Comparison of ENCODE assay signal across 12 cellular contexts in genomic region chr17:77160877-77161530, GRCh38. TPM values are rescaled to one million over a fixed set of nuclear protein-coding genes. Genes with fewer than 3 reads are reported as not detected.
A peak's percentile ranks its signal among the peaks of the same experiment; 100 is the strongest.
DNase-seq lines count a peak whose midpoint lies in the region; ATAC-seq and TF ChIP-seq lines count a peak whose summit lies in the region.
"Had no signal": no experiment of that assay in that cellular context is flagged by ENCODE, and none has a peak within 500 bp of the region (broad histone marks: within the 10 kb centered on the region; RNA-seq: fewer than 3 reads in every experiment).

No MANE protein-coding gene starts in this region.

- H3K9ac ChIP-seq in BLaER1 = no peak overlapping the region
- no peak overlapping the region for H3K9ac ChIP-seq in SK-N-MC (ENCODE audit: insufficient read length)

- H3K9me3 Mint-ChIP-seq in HFFc6 = peaks cover 3% of the 10 kb centered on the region; the same call in 1 of the 2 replicates
- H3K9me3 Mint-ChIP-seq in nephron = no peaks in the 10 kb centered on the region
- H3K9me3 Mint-ChIP-seq: stimulated activated effector memory CD8-positive, alpha-beta T cell treated with anti-CD3 and anti-CD28 coated beads, Interleukin-12 subunit alpha, Interleukin-12 subunit beta, amount 100 ng/mL, for 72 hours had no signal

- no peak for TF ChIP-seq CTCF in HFFc6 (IDR thresholded peaks at IDR 0.05)
- no peak for TF ChIP-seq CTCF in nephron (IDR thresholded peaks at IDR 0.05; ENCODE audit: unreplicated experiment in 3 of 3)

- peaks cover 45% of the 10 kb centered on the region for H3K4me1 ChIP-seq in BLaER1

- DNase-seq in HFFc6 = no peak
- DNase-seq in SK-N-MC (ENCODE audit: low read depth, low spot score) = no peak
- no peak for DNase-seq in HPDE6-E6E7 (ENCODE audit: extremely low spot score)
- DNase-seq in amygdala (lab: John Stamatoyannopoulos, UW) = no peak
- no peak for DNase-seq in NCI-H524 treated with DMSO at 0.1 percent for 48 hours (lab: John Stamatoyannopoulos, UW)
- DNase-seq: activated CD4-positive, alpha-beta T cell treated with anti-CD3 and anti-CD28 coated beads for 4 hours; mucosa of descending colon; NCI-H1105 treated with DMSO at 0.1 percent for 48 hours had no signal

- H3K36me3 ChIP-seq in BLaER1 = peaks cover 32% of the 10 kb centered on the region
- peaks cover 11% of the 10 kb centered on the region for H3K36me3 ChIP-seq in SK-N-MC (ENCODE audit: insufficient read depth, low read length)

- H3K27ac Mint-ChIP-seq in HFFc6 = peak overlapping the region; percentile 49; the same call in 1 of the 2 replicates
- H3K27ac Mint-ChIP-seq in nephron = peak overlapping the region; percentile 83 to 96 (median 87)
- H3K27ac Mint-ChIP-seq: stimulated activated effector memory CD8-positive, alpha-beta T cell treated with anti-CD3 and anti-CD28 coated beads, Interleukin-12 subunit alpha, Interleukin-12 subunit beta, amount 100 ng/mL, for 72 hours had no signal

- peaks cover 7% of the 10 kb centered on the region for H3K9me3 ChIP-seq in BLaER1
- H3K9me3 ChIP-seq in SK-N-MC (ENCODE audit: low read depth, low read length) = no peaks in the 10 kb centered on the region
- H3K9me3 ChIP-seq: mucosa of descending colon had no signal

- H3K4me3 Mint-ChIP-seq in HFFc6 = peak overlapping the region; percentile 19; the same call in 1 of the 2 replicates
- peak overlapping the region in 1 of 3 experiments; percentile 44 for H3K4me3 Mint-ChIP-seq in nephron
- H3K4me3 Mint-ChIP-seq: stimulated activated effector memory CD8-positive, alpha-beta T cell treated with anti-CD3 and anti-CD28 coated beads, Interleukin-12 subunit alpha, Interleukin-12 subunit beta, amount 100 ng/mL, for 72 hours had no signal

- peaks cover 41% of the 10 kb centered on the region for H3K36me3 Mint-ChIP-seq in HFFc6 (ENCODE audit: low read depth)
- peaks cover 21% of the 10 kb centered on the region for H3K36me3 Mint-ChIP-seq in nephron (ENCODE audit: low read depth)

- peaks cover 5% of the 10 kb centered on the region; the same call in 1 of the 2 replicates for H4K20me1 ChIP-seq in BLaER1

- no peaks in the 10 kb centered on the region for H3K27me3 ChIP-seq in BLaER1

- no peaks in the 10 kb centered on the region for H3K27me3 Mint-ChIP-seq in HFFc6 (ENCODE audit: insufficient read depth)
- H3K27me3 Mint-ChIP-seq in nephron (ENCODE audit: low read depth) = no peaks in the 10 kb centered on the region

- H3K4me1 Mint-ChIP-seq in HFFc6 (ENCODE audit: low read depth) (peaks cover 42% of the 10 kb centered on the region), nephron (peaks cover 66% of the 10 kb centered on the region)

- peak overlapping the region; percentile 54; the same call in 1 of the 2 replicates for H3K4me2 ChIP-seq in BLaER1

- H3K27ac ChIP-seq in BLaER1 (no peak overlapping the region), SK-N-MC (peak overlapping the region; percentile 82)

- H3K4me3 ChIP-seq in BLaER1 (no peak overlapping the region), SK-N-MC (no peak overlapping the region)
- H3K4me3 ChIP-seq: mucosa of descending colon had no signal

- no peak for ATAC-seq in HG03039 (IDR thresholded peaks at IDR 0.05; ENCODE audit: unreplicated experiment)
- ATAC-seq: mucosa of descending colon; stimulated activated effector memory CD8-positive, alpha-beta T cell treated with anti-CD3 and anti-CD28 coated beads, Interleukin-12 subunit alpha, Interleukin-12 subunit beta, amount 100 ng/mL, for 72 hours had no signal

RNA-seq across cellular contexts. Expression of gene SEC14L1, which starts 20.2 kb away (rescaled TPM):
- total RNA-seq in HFFc6 (2021; fragmentation: NEBNext Ultra II Directional; extraction: Animal tissue kit (Norgen Biotek cat#: 25700)) = 10 to 100 TPM; 63.0 to 91.4 (median 75.0) TPM
